Comparison of ENCODE assay signal across 11 cellular contexts in the genomic region with DNA sequence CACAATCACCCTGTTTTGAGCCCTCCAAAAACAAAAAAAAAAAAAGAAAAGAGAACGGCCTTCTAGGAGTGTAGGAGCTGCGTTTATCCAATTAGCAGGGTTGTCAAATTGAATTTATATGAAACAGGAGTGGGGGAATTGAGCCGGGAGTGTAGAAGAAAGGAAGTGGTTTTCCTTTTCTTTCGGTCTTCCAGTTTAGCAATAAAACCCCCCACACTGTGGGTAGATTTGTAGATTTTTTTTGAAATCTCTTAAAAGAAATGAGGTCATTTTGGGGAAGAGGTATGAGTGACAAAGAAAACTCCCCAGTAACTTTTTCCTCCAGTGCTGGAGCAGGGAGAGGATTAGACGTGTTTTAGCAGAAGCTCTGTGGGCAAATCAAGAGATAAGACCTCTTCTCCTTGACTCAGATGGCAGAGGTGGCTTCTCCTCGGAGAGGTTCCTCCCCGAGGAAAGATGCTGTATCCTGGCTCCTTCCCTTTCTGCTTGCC. TPM values are rescaled to one million over a fixed set of nuclear protein-coding genes. Genes with fewer than 3 reads are reported as not detected.
A peak's percentile ranks its signal among the peaks of the same experiment; 100 is the strongest.
DNase-seq lines count a peak whose midpoint lies in the region; TF ChIP-seq lines count a peak whose summit lies in the region.
"Had no signal": no experiment of that assay in that cellular context is flagged by ENCODE, and none has a peak within 500 bp of the region (broad histone marks: within the 10 kb centered on the region; RNA-seq: fewer than 3 reads in every experiment).

No MANE protein-coding gene starts in this region.

- H3K9me3 ChIP-seq in esophagus muscularis mucosa = no peaks in the 10 kb centered on the region
- H3K9me3 ChIP-seq in trophoblast cell (ENCODE audit: insufficient read depth, low read depth, low read length) = no peaks in the 10 kb centered on the region

- TF ChIP-seq EP300 in esophagus muscularis mucosa (IDR thresholded peaks at IDR 0.05) = no peak

- no peaks in the 10 kb centered on the region for H3K79me1 ChIP-seq in trophoblast cell (ENCODE audit: low read length)

- no peak overlapping the region for H3K14ac ChIP-seq in trophoblast cell (ENCODE audit: low read length)

- no peak overlapping the region for H3K4me3 ChIP-seq in esophagus muscularis mucosa
- no peak overlapping the region for H3K4me3 ChIP-seq in rectal smooth muscle tissue (ENCODE audit: low read length)
- no peak overlapping the region for H3K4me3 ChIP-seq in trophoblast cell (ENCODE audit: low read depth, low read length)

- H3K4me2 ChIP-seq in trophoblast cell (ENCODE audit: low read length) = no peak overlapping the region

- no peaks in the 10 kb centered on the region for H3K79me2 ChIP-seq in trophoblast cell (ENCODE audit: control insufficient read depth, insufficient read depth, low read length, poor library complexity)

- H4K12ac ChIP-seq in trophoblast cell (ENCODE audit: low read depth, low read length) = no peak overlapping the region

- no peak overlapping the region for H4K91ac ChIP-seq in trophoblast cell (ENCODE audit: low read depth, low read length)

- peaks cover 0 to 4% (median 0%) of the 10 kb centered on the region in 4 donors for H3K36me3 ChIP-seq in esophagus muscularis mucosa
- no peaks in the 10 kb centered on the region for H3K36me3 ChIP-seq in rectal smooth muscle tissue (ENCODE audit: control insufficient read depth, insufficient read depth, low read length)
- peaks cover 2 to 12% of the 10 kb centered on the region in 2 experiments for H3K36me3 ChIP-seq in trophoblast cell (ENCODE audit: control insufficient read depth in 1 of 2, insufficient read depth in 2 of 2, low read length in 2 of 2)

- H4K8ac ChIP-seq in trophoblast cell (ENCODE audit: low read depth, low read length) = no peak overlapping the region

- 41% methylated on average over 7 of the region's 7 CpGs for WGBS in esophagus muscularis mucosa
- no CpG with 5 or more reads among the region's 7 CpGs for WGBS in trophoblast cell (ENCODE audit: extremely low coverage, insufficient coverage, insufficient read length)

- no peak for TF ChIP-seq POLR2A in esophagus muscularis mucosa (IDR thresholded peaks at IDR 0.05; ENCODE audit: low read depth)

- H2BK12ac ChIP-seq in trophoblast cell (ENCODE audit: low read length) = no peak overlapping the region

- H3K4me1 ChIP-seq in esophagus muscularis mucosa (peaks cover 8 to 93% (median 86%) of the 10 kb centered on the region in 4 donors), rectal smooth muscle tissue (ENCODE audit: control insufficient read depth, insufficient read depth, low read length) (peaks cover 35% of the 10 kb centered on the region), trophoblast cell (ENCODE audit: control insufficient read depth in 1 of 2, insufficient read depth in 2 of 2, low read length in 2 of 2) (peaks cover 13 to 16% of the 10 kb centered on the region in 2 experiments)

- H2AFZ ChIP-seq in trophoblast cell (ENCODE audit: insufficient read depth, low read length, poor library complexity) = no peak overlapping the region

- H3K23ac ChIP-seq in trophoblast cell (ENCODE audit: low read length) = no peak overlapping the region

- intact Hi-C loops in esophagus muscularis mucosa (cut with DNase I) = no loop called here
- intact Hi-C loops in posterior cingulate gyrus (cut with DNase I) = no loop called here

- no peak overlapping the region for H2BK5ac ChIP-seq in trophoblast cell (ENCODE audit: low read depth, low read length, poor library complexity)

- H3K27ac ChIP-seq in esophagus muscularis mucosa (replicated peaks in 1 of 4) (peak overlapping the region; percentile 69 to 87 (median 80)), rectal smooth muscle tissue (ENCODE audit: low read depth, low read length) (peak overlapping the region; percentile 53), trophoblast cell (ENCODE audit: low read depth, low read length) (no peak overlapping the region)

- TF ChIP-seq CTCF in esophagus muscularis mucosa (IDR thresholded peaks at IDR 0.05) = no peak

- no peak overlapping the region for H3K18ac ChIP-seq in trophoblast cell (ENCODE audit: low read length)

- peak; percentile 67 for DNase-seq in EL
- DNase-seq in NCI-H226 = peak; percentile 61
- no peak for DNase-seq in esophagus muscularis mucosa (ENCODE audit: extremely low spot score)
- DNase-seq in posterior cingulate gyrus = no peak
- no peak for DNase-seq in trophoblast cell
- DNase-seq in activated CD4-positive, alpha-beta T cell treated with anti-CD3 and anti-CD28 coated beads, Interleukin-2, amount 50 U/mL, for 48 hours = no peak
- DNase-seq in activated CD4-positive, CD25-positive, alpha-beta regulatory T cell treated with anti-CD3 and anti-CD28 coated beads, Interleukin-2, amount 50 U/mL, for 72 hours = no peak
- DNase-seq: anterior cingulate cortex, hippocampal formation had no signal

- no peak overlapping the region for H3K4ac ChIP-seq in trophoblast cell (ENCODE audit: low read depth, low read length)

- H3K27me3 ChIP-seq in esophagus muscularis mucosa (no peaks in the 10 kb centered on the region), rectal smooth muscle tissue (ENCODE audit: control insufficient read depth, insufficient read depth, low read length) (no peaks in the 10 kb centered on the region), trophoblast cell (ENCODE audit: insufficient read depth, low read length) (no peaks in the 10 kb centered on the region)

- no peak overlapping the region for H2AK5ac ChIP-seq in trophoblast cell (ENCODE audit: low read length)

- no peak overlapping the region for H2BK120ac ChIP-seq in trophoblast cell (ENCODE audit: insufficient read depth, low read length, poor library complexity)

- H3K9ac ChIP-seq in rectal smooth muscle tissue (ENCODE audit: low read length) (no peak overlapping the region), trophoblast cell (ENCODE audit: low read length) (no peak overlapping the region)

RNA-seq across cellular contexts. Expression of a gene that starts 30.8 kb away (rescaled TPM):
- total RNA-seq in esophagus muscularis mucosa = 100 to 1,000 TPM in 1 of 4 donors, 10 to 100 TPM in 3; 87.2 to 119 (median 90.8) TPM
- 43.4 and 43.9 TPM in 2 replicates for polyA plus RNA-seq in trophoblast cell (2013)
- total RNA-seq: NCI-H460 had no signal

Comparison
In these comparisons a context has a peak if more than half of its experiments do, and no peak if none do; other contexts are left out.
1. DNase-seq: peak in EL (single experiment) and NCI-H226 (single experiment); none in esophagus muscularis mucosa (single experiment), posterior cingulate gyrus (0 of 10), trophoblast cell (0 of 2), activated CD4-positive, alpha-beta T cell treated with anti-CD3 and anti-CD28 coated beads, Interleukin-2, amount 50 U/mL, for 48 hours (0 of 2) and activated CD4-positive, CD25-positive, alpha-beta regulatory T cell treated with anti-CD3 and anti-CD28 coated beads, Interleukin-2, amount 50 U/mL, for 72 hours (single experiment).